14 cellular contexts compared by ENCODE assay signal in the genomic region with DNA sequence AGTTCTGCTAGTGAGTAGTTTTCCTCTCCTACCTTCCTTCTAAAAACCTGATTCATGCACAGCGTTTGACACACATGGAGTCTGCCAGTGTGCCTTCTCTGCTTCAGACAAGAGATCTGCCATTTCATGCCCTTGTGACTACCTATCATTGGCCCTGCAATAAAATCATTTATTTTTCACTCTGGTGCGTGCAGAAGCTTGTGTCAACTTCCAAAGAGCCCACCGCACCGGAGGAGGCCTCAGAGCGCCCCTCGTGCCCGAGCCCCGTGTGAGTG. TPM values are rescaled to one million over a fixed set of nuclear protein-coding genes. Genes with fewer than 3 reads are reported as not detected.
DNase-seq lines count a peak whose midpoint lies in the region; ATAC-seq and TF ChIP-seq lines count a peak whose summit lies in the region.
"Had no signal": no experiment of that assay in that cellular context is flagged by ENCODE, and none has a peak within 500 bp of the region (broad histone marks: within the 10 kb centered on the region; RNA-seq: fewer than 3 reads in every experiment).

No MANE protein-coding gene starts in this region.

- CTCF ChIA-PET in RWPE1 (lab: Yijun Ruan, JAX), result no interaction called here

- no peak for DNase-seq in activated CD4-positive, alpha-beta T cell treated with anti-CD3 and anti-CD28 coated beads, Interleukin-2, amount 10 ng/mL, durations not matched to agents 24 days and 14 days
- no peak for DNase-seq in activated CD4-positive, alpha-beta T cell treated with anti-CD3 and anti-CD28 coated beads for 48 hours
- DNase-seq in RWPE1 (ENCODE audit: low spot score), result no peak
- DNase-seq in endothelial cell (ENCODE audit: low spot score), result no peak
- peak; percentile 70 for DNase-seq in posterior vena cava (ENCODE audit: low spot score)
- DNase-seq in AML-193 (lab: John Stamatoyannopoulos, UW), result no peak
- DNase-seq: hippocampal formation, left ventricle myocardium superior, NCI-H1930, occipital lobe, SIG-M5 had no signal

- peak overlapping the region; percentile 59 for H3K27ac Mint-ChIP-seq in activated CD4-positive, alpha-beta T cell treated with anti-CD3 and anti-CD28 coated beads, Interleukin-2, amount 10 ng/mL, durations not matched to agents 24 days and 14 days
- H3K27ac Mint-ChIP-seq in endothelial cell (ENCODE audit: unreplicated experiment), result no peak overlapping the region

- peak overlapping the region; percentile 28 for H3K4me3 Mint-ChIP-seq in activated CD4-positive, alpha-beta T cell treated with anti-CD3 and anti-CD28 coated beads, Interleukin-2, amount 10 ng/mL, durations not matched to agents 24 days and 14 days
- peak overlapping the region; percentile 64 for H3K4me3 Mint-ChIP-seq in endothelial cell (ENCODE audit: unreplicated experiment)

- peak overlapping the region; percentile 69 for H3K27ac ChIP-seq in RWPE1
- H3K27ac ChIP-seq: epithelial cell of prostate had no signal

- TF ChIP-seq CTCF in RWPE1 (conservative IDR thresholded peaks at IDR 0.05; ENCODE audit: low read depth) (no peak), endothelial cell (IDR thresholded peaks at IDR 0.05; ENCODE audit: unreplicated experiment) (no peak)

- H3K36me3 Mint-ChIP-seq in activated CD4-positive, alpha-beta T cell treated with anti-CD3 and anti-CD28 coated beads, Interleukin-2, amount 10 ng/mL, durations not matched to agents 24 days and 14 days (ENCODE audit: low read depth), result peaks cover 65% of the 10 kb centered on the region
- peaks cover 59% of the 10 kb centered on the region for H3K36me3 Mint-ChIP-seq in endothelial cell (ENCODE audit: low read depth, unreplicated experiment)

- intact Hi-C loops in activated CD4-positive, alpha-beta T cell treated with anti-CD3 and anti-CD28 coated beads, Interleukin-2, amount 10 ng/mL, durations not matched to agents 24 days and 14 days (cut with micrococcal nuclease), result loop anchor here (5.0 kb wide), 1 partner anchor 37 kb away; no protein-coding TSS in a partner anchor
- intact Hi-C loops in posterior vena cava (cut with DNase I), result no loop called here

- H3K4me1 Mint-ChIP-seq in activated CD4-positive, alpha-beta T cell treated with anti-CD3 and anti-CD28 coated beads, Interleukin-2, amount 10 ng/mL, durations not matched to agents 24 days and 14 days, result peaks cover 43% of the 10 kb centered on the region
- peaks cover 11% of the 10 kb centered on the region for H3K4me1 Mint-ChIP-seq in endothelial cell (ENCODE audit: unreplicated experiment)

- POLR2A ChIA-PET in RWPE1 (lab: Yijun Ruan, JAX; ENCODE audit: low non-redundant PET), result no interaction called here

- no peaks in the 10 kb centered on the region for H3K9me3 Mint-ChIP-seq in activated CD4-positive, alpha-beta T cell treated with anti-CD3 and anti-CD28 coated beads, Interleukin-2, amount 10 ng/mL, durations not matched to agents 24 days and 14 days
- H3K9me3 Mint-ChIP-seq in endothelial cell (ENCODE audit: unreplicated experiment), result no peaks in the 10 kb centered on the region

- no peaks in the 10 kb centered on the region for H3K27me3 Mint-ChIP-seq in activated CD4-positive, alpha-beta T cell treated with anti-CD3 and anti-CD28 coated beads, Interleukin-2, amount 10 ng/mL, durations not matched to agents 24 days and 14 days
- peaks cover 49% of the 10 kb centered on the region for H3K27me3 Mint-ChIP-seq in endothelial cell (ENCODE audit: unreplicated experiment)

- no peak for ATAC-seq in HG03378 (IDR thresholded peaks at IDR 0.05; ENCODE audit: unreplicated experiment)
- no peak for ATAC-seq in HG03159 (IDR thresholded peaks at IDR 0.05; ENCODE audit: unreplicated experiment)

RNA-seq across cellular contexts. Expression of a gene that starts 13.7 kb away (rescaled TPM):
- total RNA-seq in activated CD4-positive, alpha-beta T cell treated with anti-CD3 and anti-CD28 coated beads, Interleukin-2, amount 10 ng/mL, durations not matched to agents 24 days and 14 days, result 952 and 964 TPM in 2 replicates
- total RNA-seq in endothelial cell (ENCODE audit: unreplicated experiment) (852 TPM), posterior vena cava (100 to 1,000 TPM; 345 to 404 TPM)

RNA-seq across cellular contexts. Expression of a gene that starts 59.4 kb away (rescaled TPM):
- total RNA-seq in activated CD4-positive, alpha-beta T cell treated with anti-CD3 and anti-CD28 coated beads, Interleukin-2, amount 10 ng/mL, durations not matched to agents 24 days and 14 days, result 38.8 and 40.6 TPM in 2 replicates
- total RNA-seq in endothelial cell (ENCODE audit: unreplicated experiment), result 30.5 TPM
- 10 to 100 TPM; 34.8 to 36.6 TPM for total RNA-seq in posterior vena cava
